21 cellular contexts compared by ENCODE assay signal in genomic region chr2:231028890-231029289, GRCh38. TPM values are rescaled to one million over a fixed set of nuclear protein-coding genes. Genes with fewer than 3 reads are reported as not detected.
DNase-seq lines count a peak whose midpoint lies in the region; ATAC-seq, FAIRE-seq and TF ChIP-seq lines count a peak whose summit lies in the region.
"Had no signal": no experiment of that assay in that cellular context is flagged by ENCODE, and none has a peak within 500 bp of the region (broad histone marks: within the 10 kb centered on the region; RNA-seq: fewer than 3 reads in every experiment).

No MANE protein-coding gene starts in this region.

- no peaks in the 10 kb centered on the region for H3K9me3 ChIP-seq in H1 (ENCODE audit: insufficient read depth in 2 of 2, low read depth in 1 of 2, low read length in 1 of 2)
- H3K9me3 ChIP-seq in BE2C = no peaks in the 10 kb centered on the region
- H3K9me3 ChIP-seq: BLaER1, Caco-2 had no signal

- H3K18ac ChIP-seq in H1 (ENCODE audit: extremely low read depth, low read length) = no peak overlapping the region

- no peak for TF ChIP-seq RAD21 in H1 (IDR thresholded peaks at IDR 0.05 in 1 of 2, conservative IDR thresholded peaks at IDR 0.05 in 1 of 2; ENCODE audit: low read depth in 2 of 2, low read length in 2 of 2)

- H3K36me3 ChIP-seq in H1 (ENCODE audit: control insufficient read depth in 2 of 4, insufficient read depth in 4 of 4, low read length in 3 of 4) (no peaks in the 10 kb centered on the region), BE2C (no peaks in the 10 kb centered on the region)
- H3K36me3 ChIP-seq: BLaER1 had no signal

- no peak overlapping the region for H3K4me2 ChIP-seq in H1 (ENCODE audit: insufficient read depth in 1 of 2, low read depth in 2 of 2, low read length in 2 of 2)
- H3K4me2 ChIP-seq: BLaER1 had no signal

- H3K9me3 Mint-ChIP-seq in natural killer cell treated with Interleukin-12 subunit alpha and Interleukin-12 subunit beta and Interleukin-15 and Interleukin-18, amount 100 ng/mL, for 72 hours = no peaks in the 10 kb centered on the region
- H3K9me3 Mint-ChIP-seq in natural killer cell (no peaks in the 10 kb centered on the region), WTC11 (no peaks in the 10 kb centered on the region; the same call in 1 of the 2 replicates)
- H3K9me3 Mint-ChIP-seq: CD8-positive, alpha-beta T cell had no signal

- no peak overlapping the region for H2BK15ac ChIP-seq in H1 (ENCODE audit: low read length)

- no peaks in the 10 kb centered on the region for H3K36me3 Mint-ChIP-seq in natural killer cell treated with Interleukin-12 subunit alpha and Interleukin-12 subunit beta and Interleukin-15 and Interleukin-18, amount 100 ng/mL, for 72 hours
- no peaks in the 10 kb centered on the region for H3K36me3 Mint-ChIP-seq in natural killer cell
- H3K36me3 Mint-ChIP-seq in WTC11 = no peaks in the 10 kb centered on the region
- H3K36me3 Mint-ChIP-seq: CD4-positive, CD25-positive, alpha-beta regulatory T cell; CD8-positive, alpha-beta T cell had no signal

- H3K56ac ChIP-seq in H1 (replicated peaks; ENCODE audit: insufficient read length, low read depth, low read length) = no peak overlapping the region

- no peak overlapping the region for H3K4ac ChIP-seq in H1 (replicated peaks; ENCODE audit: insufficient read length, low read depth, low read length)

- no peak overlapping the region; the same call in 1 of the 2 replicates for H4K8ac ChIP-seq in H1 (ENCODE audit: extremely low read depth, insufficient read depth, low read length)

- H2BK20ac ChIP-seq in H1 (ENCODE audit: low read length) = no peak overlapping the region

- TF ChIP-seq CTCF in natural killer cell (IDR thresholded peaks at IDR 0.05) (no peak), WTC11 (IDR thresholded peaks at IDR 0.05) (no peak), H1 (IDR thresholded peaks at IDR 0.05; ENCODE audit: control extremely low read depth in 1 of 3, insufficient read depth in 1 of 3, low read depth in 1 of 3, low read length in 3 of 3) (no peak), BE2C (IDR thresholded peaks at IDR 0.05; ENCODE audit: low read depth, low read length) (no peak)

- H2AK5ac ChIP-seq in H1 (ENCODE audit: low read depth, low read length) = no peak overlapping the region

- H2BK12ac ChIP-seq in H1 (ENCODE audit: low read depth, low read length) = no peak overlapping the region

- H3K27me3 ChIP-seq in H1 (replicated peaks in 1 of 4; ENCODE audit: control insufficient read depth in 3 of 4, extremely low read depth in 1 of 4, insufficient read depth in 3 of 4, low read length in 3 of 4) = no peaks in the 10 kb centered on the region
- peaks cover 14% of the 10 kb centered on the region; the same call in 1 of the 2 replicates for H3K27me3 ChIP-seq in BE2C
- H3K27me3 ChIP-seq: BLaER1 had no signal

- CTCF ChIA-PET in WTC11 (lab: Charles Lee) (interaction anchor here (1.6 kb wide), 1 partner anchor 127 kb away, joined by 4 read pairs; no protein-coding TSS in a partner anchor), H1 (lab: Charles Lee; ENCODE audit: partially characterized antibody) (interaction anchor here (1.3 kb wide), 1 partner anchor 26 kb away, joined by 4 read pairs; no protein-coding TSS in a partner anchor)

- TF ChIP-seq POLR2A in H1 (IDR thresholded peaks at IDR 0.05; ENCODE audit: control extremely low read depth in 1 of 2, low read depth in 2 of 2, low read length in 2 of 2) = no peak

- H3K79me1 ChIP-seq in H1 (ENCODE audit: low read depth, low read length) = no peaks in the 10 kb centered on the region

- H2BK120ac ChIP-seq in H1 (replicated peaks; ENCODE audit: low read depth, low read length) = no peak overlapping the region

- no peaks in the 10 kb centered on the region for H3K4me1 Mint-ChIP-seq in natural killer cell treated with Interleukin-12 subunit alpha and Interleukin-12 subunit beta and Interleukin-15 and Interleukin-18, amount 100 ng/mL, for 72 hours (ENCODE audit: low read depth in 2 of 2)
- no peaks in the 10 kb centered on the region for H3K4me1 Mint-ChIP-seq in natural killer cell
- H3K4me1 Mint-ChIP-seq in WTC11 = no peaks in the 10 kb centered on the region
- H3K4me1 Mint-ChIP-seq: CD4-positive, CD25-positive, alpha-beta regulatory T cell had no signal

- peaks cover 16 to 27% of the 10 kb centered on the region in 2 donors for H3K27me3 Mint-ChIP-seq in natural killer cell treated with Interleukin-12 subunit alpha and Interleukin-12 subunit beta and Interleukin-15 and Interleukin-18, amount 100 ng/mL, for 72 hours
- H3K27me3 Mint-ChIP-seq in natural killer cell (ENCODE audit: low read depth in 2 of 2) (peaks cover 25 to 38% of the 10 kb centered on the region in 2 donors), WTC11 (ENCODE audit: low read depth) (peaks cover 25% of the 10 kb centered on the region)

- no peak overlapping the region for H4K5ac ChIP-seq in H1 (ENCODE audit: insufficient read length, low read depth, low read length)

- POLR2A ChIA-PET in WTC11 (lab: Charles Lee) (no interaction called here), H1 (lab: Charles Lee; ENCODE audit: partially characterized antibody) (no interaction called here)

- no peak overlapping the region for H3K27ac Mint-ChIP-seq in natural killer cell treated with Interleukin-12 subunit alpha and Interleukin-12 subunit beta and Interleukin-15 and Interleukin-18, amount 100 ng/mL, for 72 hours
- H3K27ac Mint-ChIP-seq in natural killer cell (no peak overlapping the region), WTC11 (no peak overlapping the region)
- H3K27ac Mint-ChIP-seq: CD4-positive, CD25-positive, alpha-beta regulatory T cell; CD8-positive, alpha-beta T cell had no signal

- TF ChIP-seq EP300 in H1 (IDR thresholded peaks at IDR 0.05; ENCODE audit: borderline replicate concordance in 1 of 2, low read depth in 2 of 2, low read length in 2 of 2) = no peak

- no peak overlapping the region for H3K4me3 Mint-ChIP-seq in natural killer cell treated with Interleukin-12 subunit alpha and Interleukin-12 subunit beta and Interleukin-15 and Interleukin-18, amount 100 ng/mL, for 72 hours
- H3K4me3 Mint-ChIP-seq in natural killer cell (no peak overlapping the region), WTC11 (no peak overlapping the region)
- H3K4me3 Mint-ChIP-seq: CD4-positive, CD25-positive, alpha-beta regulatory T cell; CD8-positive, alpha-beta T cell had no signal

- no peak overlapping the region for H3K9ac ChIP-seq in H1 (replicated peaks in 1 of 4; ENCODE audit: extremely low read depth in 1 of 4, low read depth in 3 of 4, low read length in 3 of 4)
- H3K9ac ChIP-seq: BLaER1 had no signal

- FAIRE-seq in H1 (lab: Jason Lieb, UNC) = no peak
- FAIRE-seq: G401.6, GM12891, GM18507 had no signal

- no peak overlapping the region for H4K91ac ChIP-seq in H1 (replicated peaks; ENCODE audit: insufficient read length, low read length)

- intact Hi-C loops in natural killer cell (cut with micrococcal nuclease) = no loop called here

- H3K4me3 ChIP-seq in H1 (ENCODE audit: extremely low read depth in 1 of 4, insufficient read depth in 2 of 4, low read depth in 3 of 4, low read length in 4 of 4) (no peak overlapping the region), BE2C (ENCODE audit: low read depth, low read length) (no peak overlapping the region)
- H3K4me3 ChIP-seq: BLaER1 had no signal

- H3K23ac ChIP-seq in H1 (ENCODE audit: insufficient read length) = no peak overlapping the region

- H3K23me2 ChIP-seq in H1 (ENCODE audit: low read depth, low read length) = no peaks in the 10 kb centered on the region

- no peaks in the 10 kb centered on the region for H4K20me1 ChIP-seq in H1 (replicated peaks in 1 of 2; ENCODE audit: control insufficient read depth in 1 of 2, insufficient read depth in 2 of 2, low read length in 2 of 2)
- H4K20me1 ChIP-seq: BLaER1 had no signal

- ATAC-seq in natural killer cell treated with Interleukin-12 subunit alpha and Interleukin-12 subunit beta and Interleukin-15 and Interleukin-18, amount 100 ng/mL, for 72 hours = no peak
- no peak for ATAC-seq in natural killer cell
- ATAC-seq in WTC11 = no peak
- no peak for ATAC-seq in GM19328 (IDR thresholded peaks at IDR 0.05; ENCODE audit: unreplicated experiment)
- ATAC-seq in HG03460 (IDR thresholded peaks at IDR 0.05; ENCODE audit: unreplicated experiment) = no peak
- ATAC-seq: CD8-positive, alpha-beta T cell had no signal

- no peak overlapping the region for H3K27ac ChIP-seq in H1 (ENCODE audit: low read depth, low read length)
- H3K27ac ChIP-seq: BLaER1 had no signal

- H2AFZ ChIP-seq in H1 (ENCODE audit: low read length) = no peak overlapping the region

- H3K4me1 ChIP-seq in H1 (replicated peaks in 1 of 4; ENCODE audit: control insufficient read depth in 3 of 4, insufficient read depth in 4 of 4, low read length in 3 of 4) (no peaks in the 10 kb centered on the region), BE2C (no peaks in the 10 kb centered on the region)
- H3K4me1 ChIP-seq: BLaER1 had no signal

- H2BK5ac ChIP-seq in H1 (ENCODE audit: low read depth, low read length) = no peak overlapping the region

- H3K14ac ChIP-seq in H1 (ENCODE audit: insufficient read length) = no peak overlapping the region

- no peaks in the 10 kb centered on the region for H3K79me2 ChIP-seq in H1 (ENCODE audit: control insufficient read depth in 1 of 2, insufficient read depth in 2 of 2, low read length in 2 of 2)

- DNase-seq in natural killer cell treated with Interleukin-12 subunit alpha and Interleukin-12 subunit beta and Interleukin-15 and Interleukin-18, amount 100 ng/mL, for 72 hours (ENCODE audit: low spot score) = peak; percentile 41
- DNase-seq in natural killer cell (no peak), WTC11 (ENCODE audit: low spot score) (no peak), H1 (ENCODE audit: low read depth in 1 of 2, low spot score in 2 of 2) (no peak), BE2C (no peak)
- DNase-seq: 8988T; Caco-2; CD4-positive, CD25-positive, alpha-beta regulatory T cell; CD8-positive, alpha-beta T cell; DMS153; DND-41; GOT3; H7; HCEC 1CT had no signal

RNA-seq across cellular contexts. Expression of gene C2orf72, which starts 8.4 kb away (rescaled TPM):
- total RNA-seq in natural killer cell treated with Interleukin-12 subunit alpha and Interleukin-12 subunit beta and Interleukin-15 and Interleukin-18, amount 100 ng/mL, for 72 hours = 1 to 10 TPM in 1 of 2 donors, under 1 TPM in 1; 0.36 to 2.2 TPM
- total RNA-seq in natural killer cell (not detected), WTC11 (2021) (1.3 to 2.8 TPM (median 1.7 TPM) in 3 replicates)
- 0.71 and 1.1 TPM in 2 replicates for total RNA-seq in H1 (2021; fragmentation: NEBNext Ultra II Directional; extraction: Animal tissue kit (Norgen Biotek cat#: 25700))
- polyA plus RNA-seq in H1 (2011; rRNA removed) = 1.7 and 2.6 TPM in 2 replicates
- 3.8 TPM for polyA plus RNA-seq in H1 (2011; cell fraction: cytosol; rRNA removed)
- 6.2 TPM for polyA plus RNA-seq in H1 (2011; cell fraction: nucleus; rRNA removed)
- polyA plus RNA-seq in H1 (2012, experiment 1 of 2) = 1.6 to 2.1 TPM (median 1.9 TPM) in 4 replicates
- polyA plus RNA-seq in H1 (2012, experiment 2 of 2) = 1.8 TPM
- polyA plus RNA-seq in H1 (2013, experiment 1 of 2) = 0.93 TPM
- polyA plus RNA-seq in H1 (2013, experiment 2 of 2) = 0.68 TPM
- 1.9 and 2.1 TPM in 2 replicates for polyA minus RNA-seq in H1 (2011; rRNA and poly(A)+ RNA removed)
- 0.73 TPM for polyA minus RNA-seq in H1 (2011; cell fraction: cytosol; rRNA and poly(A)+ RNA removed)
- 1.1 TPM for polyA minus RNA-seq in H1 (2011; cell fraction: nucleus; rRNA and poly(A)+ RNA removed)
- polyA plus RNA-seq in BE2C (2012; ENCODE audit: insufficient read depth, insufficient read length, low read depth) = not detected
- total RNA-seq: A673; CD4-positive, CD25-positive, alpha-beta regulatory T cell; CD8-positive, alpha-beta T cell had no signal
- polyA plus RNA-seq: CD4-positive, CD25-positive, alpha-beta regulatory T cell had no signal

RNA-seq across cellular contexts. Expression of gene PSMD1, which starts 27.8 kb away (rescaled TPM):
- 100 to 1,000 TPM; 151 to 153 TPM for total RNA-seq in natural killer cell treated with Interleukin-12 subunit alpha and Interleukin-12 subunit beta and Interleukin-15 and Interleukin-18, amount 100 ng/mL, for 72 hours
- total RNA-seq in natural killer cell (10 to 100 TPM; 44.1 to 54.9 (median 49.7) TPM), WTC11 (2021) (140 to 163 TPM (median 148 TPM) in 3 replicates)
- 170 and 179 TPM in 2 replicates for total RNA-seq in H1 (2021; fragmentation: NEBNext Ultra II Directional; extraction: Animal tissue kit (Norgen Biotek cat#: 25700))
- 155 and 272 TPM in 2 replicates for polyA plus RNA-seq in H1 (2011; rRNA removed)
- polyA plus RNA-seq in H1 (2011; cell fraction: cytosol; rRNA removed) = 163 TPM
- 137 TPM for polyA plus RNA-seq in H1 (2011; cell fraction: nucleus; rRNA removed)
- 141 to 202 TPM (median 158 TPM) in 4 replicates for polyA plus RNA-seq in H1 (2012, experiment 1 of 2)
- 10.1 TPM for polyA plus RNA-seq in H1 (2012, experiment 2 of 2)
- polyA plus RNA-seq in H1 (2013, experiment 1 of 2) = 150 TPM
- 147 TPM for polyA plus RNA-seq in H1 (2013, experiment 2 of 2)
- polyA minus RNA-seq in H1 (2011; rRNA and poly(A)+ RNA removed) = 561 and 633 TPM in 2 replicates
- 110 TPM for polyA minus RNA-seq in H1 (2011; cell fraction: cytosol; rRNA and poly(A)+ RNA removed)
- polyA minus RNA-seq in H1 (2011; cell fraction: nucleus; rRNA and poly(A)+ RNA removed) = 140 TPM
- polyA plus RNA-seq in BE2C (2012; ENCODE audit: insufficient read depth, insufficient read length, low read depth) = 77.9 TPM

RNA-seq across cellular contexts. Expression of gene SPATA3, which starts 33.0 kb away (rescaled TPM):
- under 1 TPM in 1 of 2 donors, not detected in 1; 0.50 TPM for total RNA-seq in natural killer cell treated with Interleukin-12 subunit alpha and Interleukin-12 subunit beta and Interleukin-15 and Interleukin-18, amount 100 ng/mL, for 72 hours
- not detected for total RNA-seq in natural killer cell
- total RNA-seq in WTC11 (2021) = not detected in 3 replicates
- total RNA-seq in H1 (2021; fragmentation: NEBNext Ultra II Directional; extraction: Animal tissue kit (Norgen Biotek cat#: 25700)) = not detected in 2 replicates
- polyA plus RNA-seq in H1 (2011; rRNA removed) = not detected in 2 replicates
- not detected for polyA plus RNA-seq in H1 (2011; cell fraction: cytosol; rRNA removed)
- not detected for polyA plus RNA-seq in H1 (2011; cell fraction: nucleus; rRNA removed)
- polyA plus RNA-seq in H1 (2012, experiment 1 of 2) = not detected in 4 replicates
- polyA plus RNA-seq in H1 (2012, experiment 2 of 2) = not detected
- polyA plus RNA-seq in H1 (2013, experiment 1 of 2) = not detected
- polyA plus RNA-seq in H1 (2013, experiment 2 of 2) = not detected
- not detected in 2 replicates for polyA minus RNA-seq in H1 (2011; rRNA and poly(A)+ RNA removed)
- not detected for polyA minus RNA-seq in H1 (2011; cell fraction: cytosol; rRNA and poly(A)+ RNA removed)
- not detected for polyA minus RNA-seq in H1 (2011; cell fraction: nucleus; rRNA and poly(A)+ RNA removed)
- not detected for polyA plus RNA-seq in BE2C (2012; ENCODE audit: insufficient read depth, insufficient read length, low read depth)
- total RNA-seq: A673; Caco-2; CD8-positive, alpha-beta T cell; H7 had no signal
- polyA plus RNA-seq: CD4-positive, CD25-positive, alpha-beta regulatory T cell had no signal
